13 cellular contexts compared by ENCODE assay signal in the genomic region with DNA sequence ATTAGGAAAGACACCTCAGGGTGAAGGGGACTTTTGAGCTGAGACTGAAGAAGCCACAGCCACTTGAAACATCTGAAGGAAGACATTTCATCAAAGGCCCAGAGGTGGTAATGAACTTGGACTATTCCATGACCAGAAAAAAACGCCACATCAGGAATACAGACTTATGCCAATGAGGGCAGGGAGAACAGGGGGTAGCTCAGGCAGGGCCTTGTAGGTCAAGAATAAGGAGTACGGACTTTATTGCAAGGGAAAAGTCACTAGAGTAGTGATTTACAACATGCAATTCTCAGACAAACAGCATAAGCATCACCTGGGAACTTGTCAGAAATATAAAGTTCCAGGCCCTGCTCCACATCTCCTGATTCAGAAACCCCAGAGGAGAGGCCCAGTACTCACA.
"Had no signal": no experiment of that assay in that cellular context is flagged by ENCODE, and none has a peak within 500 bp of the region (broad histone marks: within the 10 kb centered on the region; RNA-seq: fewer than 3 reads in every experiment).

No MANE protein-coding gene starts in this region.

- H3K27ac Mint-ChIP-seq: activated CD4-positive, alpha-beta memory T cell treated with anti-CD3 and anti-CD28 coated beads for 36 hours; activated naive CD8-positive, alpha-beta T cell treated with anti-CD3 and anti-CD28 coated beads for 36 hours; memory B cell; nephron progenitor cell had no signal

- H3K36me3 ChIP-seq: heart right ventricle, left ventricle myocardium inferior, upper lobe of left lung had no signal

- ATAC-seq: heart right ventricle had no signal

- DNase-seq: activated CD4-positive, alpha-beta memory T cell treated with anti-CD3 and anti-CD28 coated beads for 36 hours; activated CD4-positive, alpha-beta T cell treated with anti-CD3 and anti-CD28 coated beads for 1 hour; activated effector memory CD4-positive, alpha-beta T cell treated with anti-CD3 and anti-CD28 coated beads, Interleukin-2, amount 50 U/mL, for 16 hours; activated naive CD8-positive, alpha-beta T cell treated with anti-CD3 and anti-CD28 coated beads for 36 hours; activated T-cell treated with anti-CD3 and anti-CD28 coated beads, Interleukin-2, amount 50 U/mL, for 4 hours; foreskin melanocyte; heart right ventricle; left ventricle myocardium inferior; nephron progenitor cell; T-helper 9 cell; upper lobe of left lung had no signal

- H3K9me3 ChIP-seq: heart right ventricle, left ventricle myocardium inferior, upper lobe of left lung had no signal

- H3K27me3 Mint-ChIP-seq: activated CD4-positive, alpha-beta memory T cell treated with anti-CD3 and anti-CD28 coated beads for 36 hours; activated naive CD8-positive, alpha-beta T cell treated with anti-CD3 and anti-CD28 coated beads for 36 hours; memory B cell had no signal

- H3K9me3 Mint-ChIP-seq: activated CD4-positive, alpha-beta memory T cell treated with anti-CD3 and anti-CD28 coated beads for 36 hours; activated naive CD8-positive, alpha-beta T cell treated with anti-CD3 and anti-CD28 coated beads for 36 hours; activated T-cell treated with anti-CD3 and anti-CD28 coated beads, Interleukin-2, amount 50 U/mL, for 4 hours; memory B cell; nephron progenitor cell had no signal

- H3K4me3 Mint-ChIP-seq: activated CD4-positive, alpha-beta memory T cell treated with anti-CD3 and anti-CD28 coated beads for 36 hours; activated naive CD8-positive, alpha-beta T cell treated with anti-CD3 and anti-CD28 coated beads for 36 hours; activated T-cell treated with anti-CD3 and anti-CD28 coated beads, Interleukin-2, amount 50 U/mL, for 4 hours; memory B cell; nephron progenitor cell had no signal

- H3K27me3 ChIP-seq: heart right ventricle, upper lobe of left lung had no signal

- H3K4me3 ChIP-seq: heart right ventricle, left ventricle myocardium inferior, skin epidermis, upper lobe of left lung had no signal

- H3K36me3 Mint-ChIP-seq: activated CD4-positive, alpha-beta memory T cell treated with anti-CD3 and anti-CD28 coated beads for 36 hours; memory B cell had no signal
